Comparison of ENCODE assay signal across 19 cellular contexts in the genomic region with DNA sequence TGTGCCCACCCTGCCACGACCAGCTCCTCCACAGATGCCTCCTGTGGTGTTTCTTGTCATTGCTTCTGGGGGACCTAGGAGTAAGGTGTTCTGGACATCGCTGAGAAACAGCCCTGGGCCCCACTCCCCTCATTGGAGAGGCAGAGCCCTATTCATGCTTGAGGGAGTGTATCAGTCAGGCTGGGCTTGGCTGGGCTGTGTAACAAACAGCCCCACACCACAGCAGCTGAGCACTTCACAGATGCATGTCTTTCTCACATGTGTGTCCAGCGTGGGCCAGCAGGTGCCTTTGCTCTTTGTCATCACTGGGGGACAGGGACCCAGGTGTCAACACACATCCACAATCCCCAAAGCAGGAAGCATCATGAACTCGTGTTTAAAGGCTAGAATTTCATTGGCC.
DNase-seq lines count a peak whose midpoint lies in the region; ATAC-seq, FAIRE-seq and TF ChIP-seq lines count a peak whose summit lies in the region.
"Had no signal": no experiment of that assay in that cellular context is flagged by ENCODE, and none has a peak within 500 bp of the region (broad histone marks: within the 10 kb centered on the region; RNA-seq: fewer than 3 reads in every experiment).

No MANE protein-coding gene starts in this region.

- H2BK12ac ChIP-seq in neuronal stem cell (ENCODE audit: low read length) = peak overlapping the region; percentile 11

- POLR2A ChIA-PET in HEK293 (lab: Yijun Ruan, JAX) (no interaction called here), K562 (lab: Yijun Ruan, JAX) (no interaction called here)

- H2BK5ac ChIP-seq in neuronal stem cell (ENCODE audit: low read length) = peak overlapping the region; percentile 1

- H2AFZ ChIP-seq in K562 (ENCODE audit: low read depth, low read length) (no peak overlapping the region), neuronal stem cell (ENCODE audit: low read length) (no peak overlapping the region)
- H2AFZ ChIP-seq: GM23338 had no signal

- no peak for TF ChIP-seq EP300 in K562 (IDR thresholded peaks at IDR 0.05; ENCODE audit: low read length)

- peak overlapping the region; percentile 95 for H3K18ac ChIP-seq in neuronal stem cell (ENCODE audit: low read length)

- H3K9me1 ChIP-seq in K562 (ENCODE audit: control insufficient read depth, insufficient read depth, low read length) = no peaks in the 10 kb centered on the region

- H3K79me1 ChIP-seq in neuronal stem cell (ENCODE audit: low read depth, low read length) = no peaks in the 10 kb centered on the region

- H3K27ac ChIP-seq in BLaER1 (peak overlapping the region; percentile 85), HEK293 (ENCODE audit: extremely low read depth, low read depth, low read length) (no peak overlapping the region), K562 (ENCODE audit: extremely low read depth, low read depth, low read length) (no peak overlapping the region), neuronal stem cell (replicated peaks; ENCODE audit: low read length) (peak overlapping the region; percentile 87)

- H4K8ac ChIP-seq in neuronal stem cell (ENCODE audit: low read depth, low read length) = peak overlapping the region; percentile 31

- H3K9ac ChIP-seq in BLaER1 (peak overlapping the region; percentile 67; the same call in 1 of the 2 replicates), K562 (ENCODE audit: insufficient read depth in 1 of 2, low read depth in 2 of 2, low read length in 2 of 2) (no peak overlapping the region), neuronal stem cell (ENCODE audit: low read depth, low read length, poor library complexity) (no peak overlapping the region)

- CTCF ChIA-PET in HEK293 (lab: Yijun Ruan, JAX) = no interaction called here
- CTCF ChIA-PET in K562 (lab: Yijun Ruan, JAX; ENCODE audit: low intra/inter-chr PET ratio) = no interaction called here

- TF ChIP-seq CTCF in HEK293 (tag by site-specific recombination; IDR thresholded peaks at IDR 0.05) = no peak
- no peak for TF ChIP-seq CTCF in K562 (IDR thresholded peaks at IDR 0.05 in 2 of 3, conservative IDR thresholded peaks at IDR 0.05 in 1 of 3; ENCODE audit: insufficient read depth in 2 of 3, low read depth in 1 of 3, low read length in 3 of 3)

- peak overlapping the region; percentile 87 for H4K91ac ChIP-seq in neuronal stem cell (ENCODE audit: low read depth, low read length, poor library complexity)

- no peak overlapping the region for H3K23ac ChIP-seq in neuronal stem cell (ENCODE audit: low read depth, low read length, poor library complexity)

- H3K4me3 ChIP-seq in BLaER1 (peak overlapping the region; percentile 23; the same call in 1 of the 2 replicates), HEK293 (ENCODE audit: low read depth, low read length) (no peak overlapping the region), K562 (no peak overlapping the region), neuronal stem cell (ENCODE audit: low read length in 2 of 2) (peak overlapping the region in 1 of 2 donors; percentile 41)
- H3K4me3 ChIP-seq: GM12878, GM23338 had no signal

- no peak for TF ChIP-seq RAD21 in K562 (CRISPR knock-in tag; conservative IDR thresholded peaks at IDR 0.05 in 1 of 2, IDR thresholded peaks at IDR 0.05 in 1 of 2)

- H3K4ac ChIP-seq in neuronal stem cell (ENCODE audit: low read length) = peak overlapping the region; percentile 24

- H2AK5ac ChIP-seq in neuronal stem cell (ENCODE audit: low read depth, low read length) = peak overlapping the region; percentile 36

- intact Hi-C loops in K562 (cut with micrococcal nuclease) (no loop called here), head of caudate nucleus (cut with DNase I) (no loop called here)

- no peak for ATAC-seq in K562
- ATAC-seq: GM12878, GM23338, HCT116 had no signal

- 5% methylated on average over 4 of the region's 4 CpGs for WGBS in K562 (ENCODE audit: insufficient coverage, low coverage, missing lambda C conversion rate)
- no CpG with 5 or more reads among the region's 4 CpGs for WGBS in neuronal stem cell (ENCODE audit: extremely low coverage in 2 of 2, insufficient read length in 2 of 2, insufficient replicate concordance in 1 of 2), 2 donors

- in situ Hi-C loops in K562 (cut with MboI) = no loop called here

- DNase-seq in K562 (ENCODE audit: extremely low read depth in 1 of 4, low spot score in 3 of 4) (no peak), neuronal stem cell (ENCODE audit: low spot score) (no peak), head of caudate nucleus (no peak), 8988T (no peak), NCI-H2107 (lab: John Stamatoyannopoulos, UW) (no peak)
- DNase-seq: CD4-positive, alpha-beta T cell; CD8-positive, alpha-beta memory T cell; DMS 273 treated with DMSO at 0.1 percent for 48 hours; DMS79; EL; GDM1; H9; HFFc6 had no signal

- no peaks in the 10 kb centered on the region for H3K27me3 ChIP-seq in BLaER1
- peaks cover 27 to 67% of the 10 kb centered on the region in 2 experiments; a peak in 4 of 5 replicates for H3K27me3 ChIP-seq in K562 (ENCODE audit: control insufficient read depth in 2 of 2, insufficient read depth in 2 of 2, low read length in 2 of 2)
- peaks cover 0 to 91% (median 0%) of the 10 kb centered on the region in 3 experiments for H3K27me3 ChIP-seq in neuronal stem cell (ENCODE audit: control insufficient read depth in 3 of 3, insufficient read depth in 3 of 3, low read depth in 1 of 3, low read length in 3 of 3)

- peaks cover 98% of the 10 kb centered on the region for H3K4me1 ChIP-seq in BLaER1
- H3K4me1 ChIP-seq in HEK293 (ENCODE audit: control insufficient read depth, insufficient read depth, low read length) = peaks cover 2% of the 10 kb centered on the region; the same call in 1 of the 2 replicates
- H3K4me1 ChIP-seq in K562 (replicated peaks in 1 of 2; ENCODE audit: control insufficient read depth in 2 of 2, insufficient read depth in 2 of 2, low read length in 2 of 2) = peaks cover 2 to 33% of the 10 kb centered on the region in 2 experiments; a peak in 3 of 5 replicates
- peaks cover 11 to 50% of the 10 kb centered on the region in 2 donors for H3K4me1 ChIP-seq in neuronal stem cell (ENCODE audit: control insufficient read depth in 2 of 2, insufficient read depth in 1 of 2, low read depth in 1 of 2, low read length in 2 of 2)

- H4K20me1 ChIP-seq in BLaER1 (no peaks in the 10 kb centered on the region), K562 (replicated peaks; ENCODE audit: control insufficient read depth, insufficient read depth, low read length) (no peaks in the 10 kb centered on the region; the same call in 1 of the 2 replicates)

- peak overlapping the region; percentile 65 for H2BK15ac ChIP-seq in neuronal stem cell (ENCODE audit: low read length)

- BruUV-seq in K562 (replicated peaks; lab: Mats Ljungman, UMichigan) = no TSS peak

- TF ChIP-seq POLR2A in K562 (conservative IDR thresholded peaks at IDR 0.05) = no peak

- FAIRE-seq in K562 (lab: Jason Lieb, UNC) = no peak
- FAIRE-seq: D721Med, GM12878 had no signal

- H3K9me3 ChIP-seq in BLaER1 = peaks cover 22% of the 10 kb centered on the region
- no peaks in the 10 kb centered on the region for H3K9me3 ChIP-seq in HEK293 (ENCODE audit: control insufficient read depth, insufficient read depth, low read depth, low read length)
- H3K9me3 ChIP-seq in K562 (replicated peaks; ENCODE audit: control insufficient read depth, insufficient read depth, low read depth, low read length) = peaks cover 5% of the 10 kb centered on the region
- H3K9me3 ChIP-seq in neuronal stem cell (replicated peaks in 1 of 2; ENCODE audit: control insufficient read depth in 2 of 2, insufficient read depth in 1 of 2, low read depth in 1 of 2, low read length in 2 of 2) = peaks cover 16 to 22% of the 10 kb centered on the region in 2 donors

- no peaks in the 10 kb centered on the region for H3K79me2 ChIP-seq in K562 (ENCODE audit: control insufficient read depth, insufficient read depth, low read length)

- H3K4me2 ChIP-seq in BLaER1 (peak overlapping the region; percentile 80), K562 (ENCODE audit: insufficient read depth, low read length) (no peak overlapping the region), neuronal stem cell (ENCODE audit: insufficient read depth, low read length, poor library complexity, severe bottlenecking) (no peak overlapping the region)
- H3K4me2 ChIP-seq: GM23338 had no signal

- peak overlapping the region; percentile 11 for H3K14ac ChIP-seq in neuronal stem cell (ENCODE audit: low read length)

- H2BK120ac ChIP-seq in neuronal stem cell (ENCODE audit: low read depth, low read length) = peak overlapping the region; percentile 73

- H3K36me3 ChIP-seq in BLaER1 (peaks cover 16% of the 10 kb centered on the region; the same call in 1 of the 2 replicates), HEK293 (ENCODE audit: control insufficient read depth in 2 of 2, insufficient read depth in 1 of 2, low read length in 2 of 2) (no peaks in the 10 kb centered on the region), K562 (ENCODE audit: control insufficient read depth, insufficient read depth, low read length) (no peaks in the 10 kb centered on the region), neuronal stem cell (replicated peaks in 1 of 2; ENCODE audit: control insufficient read depth in 2 of 2, insufficient read depth in 2 of 2, low read length in 2 of 2) (no peaks in the 10 kb centered on the region)

TF ChIP-seq in HEK293, 187 proteins besides CTCF, POLR2A, EP300 and RAD21 (continues in another document):
- TF ChIP-seq HOXC10 (CRISPR knock-in tag; IDR thresholded peaks at IDR 0.05) = no peak
- TF ChIP-seq ZNF677 (tag by site-specific recombination; IDR thresholded peaks at IDR 0.05) = no peak
- TF ChIP-seq RBAK (tag by site-specific recombination; IDR thresholded peaks at IDR 0.05) = peak; percentile 97
- no peak for TF ChIP-seq SCRT1 (tag by site-specific recombination; IDR thresholded peaks at IDR 0.05; ENCODE audit: borderline replicate concordance)

TF ChIP-seq in K562, 482 proteins besides CTCF, POLR2A, EP300 and RAD21 (continues in another document):
- peak; percentile 71; the same call in 1 of the 2 replicates for TF ChIP-seq CBX1 (IDR thresholded peaks at IDR 0.05; ENCODE audit: low read depth)
- 0 out of 4 replicates have a peak, but pooled peaks of 1 of the 2 experiments have one; percentile 9 for TF ChIP-seq KDM1A (IDR thresholded peaks at IDR 0.05)
- peak in 1 of 2 experiments; percentile 64; a peak in 2 of 3 replicates for TF ChIP-seq CBX3 (IDR thresholded peaks at IDR 0.05; ENCODE audit: borderline replicate concordance in 1 of 2, low read length in 2 of 2)

Comparison
In these comparisons a context has a peak if more than half of its experiments do, and no peak if none do; other contexts are left out.
1. H3K27ac ChIP-seq: peak in BLaER1 (single experiment) and neuronal stem cell (single experiment); none in HEK293 (single experiment) and K562 (single experiment).